8 cellular contexts compared by ENCODE assay signal in genomic region chr6:125363010-125363359, GRCh38.
DNase-seq lines count a peak whose midpoint lies in the region; ATAC-seq and TF ChIP-seq lines count a peak whose summit lies in the region.

No MANE protein-coding gene starts in this region.

- POLR2A ChIA-PET in AG04449 (lab: Yijun Ruan, JAX): no interaction called here

- H3K4me3 ChIP-seq in AG04449 (ENCODE audit: low read depth, low read length) (peak overlapping the region; percentile 56), esophagus squamous epithelium (peak overlapping the region; percentile 24 to 59 (median 46))

- WGBS in esophagus squamous epithelium, 2 donors: 14 to 15% methylated on average over 8 to 11 of the region's 11 CpGs

- H3K27me3 ChIP-seq in esophagus squamous epithelium: peaks cover 0 to 40% (median 0%) of the 10 kb centered on the region in 4 donors

- peak overlapping the region in 3 of 4 donors; percentile 35 to 63 (median 43) for H3K27ac ChIP-seq in esophagus squamous epithelium

- peak overlapping the region; percentile 30 to 61 (median 33) for H3K27ac Mint-ChIP-seq in nephron

- H3K9me3 ChIP-seq in esophagus squamous epithelium: no peaks in the 10 kb centered on the region

- no peak for TF ChIP-seq CTCF in AG04449 (IDR thresholded peaks at IDR 0.05; ENCODE audit: insufficient read depth, low read length, missing control alignments)
- no peak for TF ChIP-seq CTCF in esophagus squamous epithelium (IDR thresholded peaks at IDR 0.05)
- no peak for TF ChIP-seq CTCF in nephron (IDR thresholded peaks at IDR 0.05; ENCODE audit: unreplicated experiment in 3 of 3)

- H3K27me3 Mint-ChIP-seq in nephron (ENCODE audit: low read depth): peaks cover 16% of the 10 kb centered on the region

- peaks cover 3 to 19% (median 6%) of the 10 kb centered on the region in 3 donors for H3K4me1 ChIP-seq in esophagus squamous epithelium

- no peak for ATAC-seq in HG03108 (IDR thresholded peaks at IDR 0.05; ENCODE audit: unreplicated experiment)

- intact Hi-C loops in esophagus squamous epithelium (cut with DNase I): no loop called here

- no peaks in the 10 kb centered on the region for H3K36me3 ChIP-seq in esophagus squamous epithelium

- H3K36me3 Mint-ChIP-seq in nephron (ENCODE audit: low read depth): no peaks in the 10 kb centered on the region

- TF ChIP-seq POLR2A in esophagus squamous epithelium (IDR thresholded peaks at IDR 0.05): no peak

- CTCF ChIA-PET in AG04449 (lab: Yijun Ruan, JAX): no interaction called here

- H3K4me3 Mint-ChIP-seq in nephron: peak overlapping the region; percentile 73 to 80 (median 78)

- DNase-seq in AG04449 (ENCODE audit: low read depth, low spot score) (no peak), NCI-H2029 treated with DMSO at 0.1 percent for 48 hours (lab: John Stamatoyannopoulos, UW) (peak; percentile 57), esophagus squamous epithelium (lab: John Stamatoyannopoulos, UW) (no peak), NCI-H1694 (lab: John Stamatoyannopoulos, UW) (no peak), KG1 (lab: John Stamatoyannopoulos, UW) (no peak), D341Med (ENCODE audit: low spot score) (no peak)

- peaks cover 10% of the 10 kb centered on the region for H3K4me1 Mint-ChIP-seq in nephron

- no peaks in the 10 kb centered on the region for H3K9me3 Mint-ChIP-seq in nephron
